Comparison of ENCODE assay signal across 8 cellular contexts in genomic region chr13:94433055-94433947, GRCh38. TPM values are rescaled to one million over a fixed set of nuclear protein-coding genes. Genes with fewer than 3 reads are reported as not detected.
A peak's percentile ranks its signal among the peaks of the same experiment; 100 is the strongest.
DNase-seq lines count a peak whose midpoint lies in the region; ATAC-seq, FAIRE-seq and TF ChIP-seq lines count a peak whose summit lies in the region.

No MANE protein-coding gene starts in this region.

- no peak for FAIRE-seq in frontal cortex (lab: Jason Lieb, UNC)

- intact Hi-C loops in sigmoid colon (cut with DNase I), result no loop called here

- no peaks in the 10 kb centered on the region for H3K27me3 Mint-ChIP-seq in activated CD8-positive, alpha-beta memory T cell treated with anti-CD3 and anti-CD28 coated beads, Interleukin-2, amount 10 ng/mL, durations not matched to agents 7 days and 5 days

- CTCF ChIA-PET in activated CD8-positive, alpha-beta memory T cell treated with anti-CD3 and anti-CD28 coated beads, Interleukin-2, amount 10 ng/mL, durations not matched to agents 7 days and 5 days (lab: Charles Lee), result interaction anchor here (8.3 kb wide), 1 partner anchor 185 kb away, joined by 128 read pairs; no protein-coding TSS in a partner anchor

- H3K9me3 ChIP-seq in iPS-20b (ENCODE audit: insufficient read depth, low read depth, low read length) (no peaks in the 10 kb centered on the region), tibial nerve (no peaks in the 10 kb centered on the region), sigmoid colon (no peaks in the 10 kb centered on the region)

- TF ChIP-seq POLR2A in tibial nerve (IDR thresholded peaks at IDR 0.05) (no peak), sigmoid colon (IDR thresholded peaks at IDR 0.05) (no peak)

- TF ChIP-seq EP300 in tibial nerve (IDR thresholded peaks at IDR 0.05) (no peak), sigmoid colon (IDR thresholded peaks at IDR 0.05) (no peak)

- peak; percentile 66 for ATAC-seq in GM18858 (IDR thresholded peaks at IDR 0.05; ENCODE audit: unreplicated experiment)
- peak; percentile 76 for ATAC-seq in HG02870 (IDR thresholded peaks at IDR 0.05; ENCODE audit: unreplicated experiment)
- no peak for ATAC-seq in activated CD8-positive, alpha-beta memory T cell treated with anti-CD3 and anti-CD28 coated beads, Interleukin-2, amount 10 ng/mL, durations not matched to agents 7 days and 5 days

- H3K27ac ChIP-seq in iPS-20b (ENCODE audit: low read length) (no peak overlapping the region), tibial nerve (no peak overlapping the region), sigmoid colon (no peak overlapping the region)

- no peak for TF ChIP-seq CTCF in tibial nerve (IDR thresholded peaks at IDR 0.05)
- no peak for TF ChIP-seq CTCF in sigmoid colon (IDR thresholded peaks at IDR 0.05)

- H3K4me3 ChIP-seq in iPS-20b (ENCODE audit: low read length) (no peak overlapping the region), tibial nerve (no peak overlapping the region), sigmoid colon (no peak overlapping the region)

- peaks cover 2% of the 10 kb centered on the region for H3K36me3 Mint-ChIP-seq in activated CD8-positive, alpha-beta memory T cell treated with anti-CD3 and anti-CD28 coated beads, Interleukin-2, amount 10 ng/mL, durations not matched to agents 7 days and 5 days

- H3K4me1 ChIP-seq in iPS-20b (ENCODE audit: insufficient read depth, low read length), result peaks cover 9% of the 10 kb centered on the region
- peaks cover 0 to 4% (median 0%) of the 10 kb centered on the region in 4 donors for H3K4me1 ChIP-seq in tibial nerve
- no peaks in the 10 kb centered on the region for H3K4me1 ChIP-seq in sigmoid colon

- H3K27me3 ChIP-seq in iPS-20b (ENCODE audit: insufficient read depth, low read length) (no peaks in the 10 kb centered on the region), tibial nerve (no peaks in the 10 kb centered on the region), sigmoid colon (no peaks in the 10 kb centered on the region)

- no peak overlapping the region for H3K4me3 Mint-ChIP-seq in activated CD8-positive, alpha-beta memory T cell treated with anti-CD3 and anti-CD28 coated beads, Interleukin-2, amount 10 ng/mL, durations not matched to agents 7 days and 5 days

- WGBS in tibial nerve, 2 donors, result 77 to 81% methylated on average over 18 of the region's 18 CpGs
- 41 to 61% methylated on average over 18 of the region's 18 CpGs for WGBS in sigmoid colon, 2 donors

- no peaks in the 10 kb centered on the region for H3K9me3 Mint-ChIP-seq in activated CD8-positive, alpha-beta memory T cell treated with anti-CD3 and anti-CD28 coated beads, Interleukin-2, amount 10 ng/mL, durations not matched to agents 7 days and 5 days (ENCODE audit: low read depth)

- H3K36me3 ChIP-seq in iPS-20b (ENCODE audit: insufficient read depth, low read depth, low read length) (no peaks in the 10 kb centered on the region), tibial nerve (no peaks in the 10 kb centered on the region), sigmoid colon (no peaks in the 10 kb centered on the region)

- peak overlapping the region; percentile 44; the same call in 1 of the 2 replicates for H3K9ac ChIP-seq in iPS-20b (ENCODE audit: low read depth, low read length)

- H3K4me1 Mint-ChIP-seq in activated CD8-positive, alpha-beta memory T cell treated with anti-CD3 and anti-CD28 coated beads, Interleukin-2, amount 10 ng/mL, durations not matched to agents 7 days and 5 days, result peaks cover 16% of the 10 kb centered on the region

- no peak overlapping the region for H3K27ac Mint-ChIP-seq in activated CD8-positive, alpha-beta memory T cell treated with anti-CD3 and anti-CD28 coated beads, Interleukin-2, amount 10 ng/mL, durations not matched to agents 7 days and 5 days

- DNase-seq in NCI-H524 treated with DMSO at 0.1 percent for 48 hours (lab: John Stamatoyannopoulos, UW) (peak; percentile 78), frontal cortex (ENCODE audit: low spot score in 2 of 2) (no peak), tibial nerve (ENCODE audit: low spot score in 2 of 2) (no peak), sigmoid colon (no peak)
- DNase-seq in activated CD8-positive, alpha-beta memory T cell treated with anti-CD3 and anti-CD28 coated beads, Interleukin-2, amount 10 ng/mL, durations not matched to agents 7 days and 5 days, result no peak

RNA-seq across cellular contexts. Expression of gene DCT, which starts 46.2 kb away (rescaled TPM):
- total RNA-seq in frontal cortex (0.41 TPM), tibial nerve (1 to 10 TPM in 1 of 4 donors, under 1 TPM in 3; 0.30 to 3.9 (median 0.61) TPM), sigmoid colon (1 to 10 TPM in 2 of 4 donors, under 1 TPM in 2; 0.36 to 1.4 (median 0.78) TPM)
- under 1 TPM in 2 of 3 donors, not detected in 1; 0.04 to 0.60 TPM for polyA plus RNA-seq in sigmoid colon
- under 1 TPM in 1 of 2 experiments, not detected in 1; 0.06 TPM for total RNA-seq in activated CD8-positive, alpha-beta memory T cell treated with anti-CD3 and anti-CD28 coated beads, Interleukin-2, amount 10 ng/mL, durations not matched to agents 7 days and 5 days
